Comparison of ENCODE assay signal across 9 cellular contexts in the genomic region with DNA sequence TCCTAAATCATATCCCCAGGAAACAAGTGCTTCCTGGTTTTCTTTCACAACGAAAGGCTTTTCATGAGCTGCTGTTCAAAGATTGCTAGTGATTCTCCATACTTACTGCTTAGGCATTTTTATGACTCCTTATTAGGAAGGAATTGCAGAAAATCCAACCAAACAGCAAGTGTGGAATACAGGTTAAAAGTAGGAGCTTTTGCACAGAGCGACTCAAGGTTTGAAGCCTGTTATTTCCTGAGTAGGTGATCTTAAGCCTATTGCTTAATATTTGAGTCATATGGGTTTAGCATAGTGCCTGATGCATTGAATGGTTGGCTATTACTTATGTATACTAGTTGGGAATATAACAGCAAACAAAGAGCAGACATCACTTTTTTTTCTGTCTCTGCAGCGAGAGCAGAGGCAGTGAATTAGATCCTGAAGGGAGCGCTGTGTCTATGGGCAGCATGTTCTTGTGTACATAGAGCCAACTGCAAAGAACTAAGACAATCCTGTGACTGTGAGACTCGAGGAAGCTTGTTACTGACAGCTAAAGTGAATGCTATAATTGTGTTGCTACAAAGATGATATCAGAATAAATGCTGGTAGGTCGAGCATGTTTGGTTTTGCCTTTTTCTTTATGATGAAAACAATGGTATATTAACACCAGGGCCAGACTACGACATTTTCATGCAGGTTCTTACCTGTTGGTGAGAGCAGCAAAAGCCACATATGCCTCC. TPM values are rescaled to one million over a fixed set of nuclear protein-coding genes. Genes with fewer than 3 reads are reported as not detected.
DNase-seq lines count a peak whose midpoint lies in the region.
"Had no signal": no experiment of that assay in that cellular context is flagged by ENCODE, and none has a peak within 500 bp of the region (broad histone marks: within the 10 kb centered on the region; RNA-seq: fewer than 3 reads in every experiment).

No MANE protein-coding gene starts in this region.

- peaks cover 0 to 8% of the 10 kb centered on the region in 2 donors for H3K4me1 ChIP-seq in esophagus (ENCODE audit: control insufficient read depth in 2 of 2, insufficient read depth in 2 of 2, low read length in 1 of 2)

- H3K27ac Mint-ChIP-seq in activated CD4-positive, alpha-beta T cell treated with anti-CD3 and anti-CD28 coated beads, Interleukin-2, amount 10 ng/mL, durations not matched to agents 7 days and 5 days = no peak overlapping the region

- no peaks in the 10 kb centered on the region for H3K36me3 Mint-ChIP-seq in activated CD4-positive, alpha-beta T cell treated with anti-CD3 and anti-CD28 coated beads, Interleukin-2, amount 10 ng/mL, durations not matched to agents 7 days and 5 days (ENCODE audit: low read depth)

- H3K4me3 Mint-ChIP-seq in activated CD4-positive, alpha-beta T cell treated with anti-CD3 and anti-CD28 coated beads, Interleukin-2, amount 10 ng/mL, durations not matched to agents 7 days and 5 days = no peak overlapping the region

- CTCF ChIA-PET in activated CD4-positive, alpha-beta T cell treated with anti-CD3 and anti-CD28 coated beads, Interleukin-2, amount 10 ng/mL, durations not matched to agents 7 days and 5 days (lab: Charles Lee) = no interaction called here

- no peaks in the 10 kb centered on the region for H3K9me3 ChIP-seq in esophagus (ENCODE audit: control insufficient read depth in 2 of 2, insufficient read depth in 1 of 2, low read depth in 1 of 2, low read length in 1 of 2)

- H3K36me3 ChIP-seq in esophagus (ENCODE audit: control insufficient read depth in 2 of 2, insufficient read depth in 2 of 2, low read length in 1 of 2) = peaks cover 0 to 6% of the 10 kb centered on the region in 2 donors

- DNase-seq in GF-D8 (lab: John Stamatoyannopoulos, UW) (peak; percentile 10), NCI-H748 (lab: John Stamatoyannopoulos, UW; ENCODE audit: unreplicated experiment) (peak; percentile 42), pulmonary artery endothelial cell (ENCODE audit: low read depth, low spot score) (peak; percentile 88), NCI-H2171 treated with DMSO at 0.1 percent for 48 hours (lab: John Stamatoyannopoulos, UW) (no peak)
- no peak for DNase-seq in activated effector memory CD4-positive, alpha-beta T cell treated with anti-CD3 and anti-CD28 coated beads, Interleukin-2, amount 50 U/mL, for 16 hours
- no peak for DNase-seq in stimulated activated CD4-positive, alpha-beta T cell treated with anti-CD3 and anti-CD28 coated beads, Interleukin-4, amount 100 ng/mL, for 4 hours
- no peak for DNase-seq in activated CD4-positive, alpha-beta T cell treated with anti-CD3 and anti-CD28 coated beads, Interleukin-2, amount 10 ng/mL, durations not matched to agents 7 days and 5 days
- DNase-seq: activated T-cell treated with anti-CD3 and anti-CD28 coated beads, Interleukin-2, amount 50 U/mL, for 1 hour had no signal

- WGBS in esophagus, 2 donors = 28 to 40% methylated on average over 7 of the region's 7 CpGs

- H3K4me1 Mint-ChIP-seq in activated CD4-positive, alpha-beta T cell treated with anti-CD3 and anti-CD28 coated beads, Interleukin-2, amount 10 ng/mL, durations not matched to agents 7 days and 5 days = no peaks in the 10 kb centered on the region

- H3K27ac ChIP-seq in esophagus (ENCODE audit: low read depth in 2 of 2, low read length in 1 of 2) = peak overlapping the region; percentile 76 to 93

- no peaks in the 10 kb centered on the region for H3K27me3 ChIP-seq in esophagus (ENCODE audit: control insufficient read depth in 1 of 2, insufficient read depth in 2 of 2, low read length in 2 of 2)

- POLR2A ChIA-PET in activated CD4-positive, alpha-beta T cell treated with anti-CD3 and anti-CD28 coated beads, Interleukin-2, amount 10 ng/mL, durations not matched to agents 7 days and 5 days (lab: Charles Lee) = no interaction called here

- no peak overlapping the region for H3K4me3 ChIP-seq in esophagus (ENCODE audit: low read depth in 1 of 2, low read length in 2 of 2)

- no peaks in the 10 kb centered on the region for H3K9me3 Mint-ChIP-seq in activated CD4-positive, alpha-beta T cell treated with anti-CD3 and anti-CD28 coated beads, Interleukin-2, amount 10 ng/mL, durations not matched to agents 7 days and 5 days

- H3K27me3 Mint-ChIP-seq in activated CD4-positive, alpha-beta T cell treated with anti-CD3 and anti-CD28 coated beads, Interleukin-2, amount 10 ng/mL, durations not matched to agents 7 days and 5 days = peaks cover 15% of the 10 kb centered on the region

RNA-seq across cellular contexts. Expression of gene TM4SF1, which starts 6.3 kb away (rescaled TPM):
- 100 to 1,000 TPM; 127 to 172 TPM for polyA plus RNA-seq in esophagus
- total RNA-seq in pulmonary artery endothelial cell = 1,009 and 1,063 TPM in 2 replicates
- not detected for total RNA-seq in activated CD4-positive, alpha-beta T cell treated with anti-CD3 and anti-CD28 coated beads, Interleukin-2, amount 10 ng/mL, durations not matched to agents 7 days and 5 days

RNA-seq across cellular contexts. Expression of gene TM4SF18, which starts 37.7 kb away (rescaled TPM):
- polyA plus RNA-seq in esophagus = 1 to 10 TPM in 1 of 2 donors, under 1 TPM in 1; 0.53 to 1.2 TPM
- total RNA-seq in pulmonary artery endothelial cell = 81.6 and 267 TPM in 2 replicates
- not detected for total RNA-seq in activated CD4-positive, alpha-beta T cell treated with anti-CD3 and anti-CD28 coated beads, Interleukin-2, amount 10 ng/mL, durations not matched to agents 7 days and 5 days

Comparison
In these comparisons a context has a peak if more than half of its experiments do, and no peak if none do; other contexts are left out.
1. DNase-seq: peak in GF-D8 (single experiment), NCI-H748 (single experiment) and pulmonary artery endothelial cell (single experiment); none in NCI-H2171 treated with DMSO at 0.1 percent for 48 hours (single experiment), activated effector memory CD4-positive, alpha-beta T cell treated with anti-CD3 and anti-CD28 coated beads, Interleukin-2, amount 50 U/mL, for 16 hours (single experiment), stimulated activated CD4-positive, alpha-beta T cell treated with anti-CD3 and anti-CD28 coated beads, Interleukin-4, amount 100 ng/mL, for 4 hours (0 of 2) and activated CD4-positive, alpha-beta T cell treated with anti-CD3 and anti-CD28 coated beads, Interleukin-2, amount 10 ng/mL, durations not matched to agents 7 days and 5 days (single experiment).
2. RNA of gene TM4SF1, which starts 6.3 kb away (total RNA-seq): 1,009 to 1,063 TPM in pulmonary artery endothelial cell; not detected in activated CD4-positive, alpha-beta T cell treated with anti-CD3 and anti-CD28 coated beads, Interleukin-2, amount 10 ng/mL, durations not matched to agents 7 days and 5 days; every median in the first group is over 1,000 times any median in the second.
3. RNA of gene TM4SF18, which starts 37.7 kb away (total RNA-seq): 81.6 to 267 TPM in pulmonary artery endothelial cell; not detected in activated CD4-positive, alpha-beta T cell treated with anti-CD3 and anti-CD28 coated beads, Interleukin-2, amount 10 ng/mL, durations not matched to agents 7 days and 5 days; every median in the first group is over 10 times any median in the second.